ENCODE assay signal across 19 cellular contexts in genomic region chr2:96663177-96663576, GRCh38. TPM values are rescaled to one million over a fixed set of nuclear protein-coding genes. Genes with fewer than 3 reads are reported as not detected.
A peak's percentile ranks its signal among the peaks of the same experiment; 100 is the strongest.
DNase-seq lines count a peak whose midpoint lies in the region; ATAC-seq, FAIRE-seq and TF ChIP-seq lines count a peak whose summit lies in the region.
"Had no signal": no experiment of that assay in that cellular context is flagged by ENCODE, and none has a peak within 500 bp of the region (broad histone marks: within the 10 kb centered on the region; RNA-seq: fewer than 3 reads in every experiment).

No MANE protein-coding gene starts in this region.

- H3K4me1 Mint-ChIP-seq in Calu3 (ENCODE audit: low read depth, unreplicated experiment) (peaks cover 33% of the 10 kb centered on the region), neural progenitor cell (peaks cover 4% of the 10 kb centered on the region)
- H3K4me1 Mint-ChIP-seq: B cell, GM23338 had no signal

- intact Hi-C loops in Calu3 (cut with micrococcal nuclease; ENCODE audit: unreplicated experiment) (no loop called here), body of pancreas (cut with DNase I) (no loop called here)

- H3K9me3 Mint-ChIP-seq in Calu3 (ENCODE audit: low read depth, unreplicated experiment) = peaks cover 4% of the 10 kb centered on the region
- no peaks in the 10 kb centered on the region for H3K9me3 Mint-ChIP-seq in neural progenitor cell

- no peak overlapping the region for H3K9ac ChIP-seq in neural progenitor cell

- H3K27ac Mint-ChIP-seq in Calu3 (ENCODE audit: unreplicated experiment) = peak overlapping the region; percentile 79
- H3K27ac Mint-ChIP-seq in neural progenitor cell = peak overlapping the region; percentile 59
- H3K27ac Mint-ChIP-seq: B cell; CD4-positive, alpha-beta T cell; GM23338 had no signal

- H3K4me3 Mint-ChIP-seq in Calu3 (ENCODE audit: low read depth, unreplicated experiment) = no peak overlapping the region
- H3K4me3 Mint-ChIP-seq in neural progenitor cell = no peak overlapping the region
- H3K4me3 Mint-ChIP-seq: B cell; CD4-positive, alpha-beta T cell; GM23338 had no signal

- H3K36me3 ChIP-seq in body of pancreas (replicated peaks in 1 of 2; ENCODE audit: insufficient read depth in 1 of 2, low read depth in 2 of 2) = no peaks in the 10 kb centered on the region
- no peaks in the 10 kb centered on the region for H3K36me3 ChIP-seq in neural progenitor cell

- H2AFZ ChIP-seq in neural progenitor cell (replicated peaks) = no peak overlapping the region
- H2AFZ ChIP-seq: GM23338 had no signal

- no peak for TF ChIP-seq CTCF in Calu3 (IDR thresholded peaks at IDR 0.05; ENCODE audit: unreplicated experiment)
- peak in 4 of 7 experiments; percentile 31 to 50 (median 43) for TF ChIP-seq CTCF in body of pancreas (IDR thresholded peaks at IDR 0.05)
- no peak for TF ChIP-seq CTCF in neural progenitor cell (IDR thresholded peaks at IDR 0.05)

- H3K36me3 Mint-ChIP-seq in Calu3 (ENCODE audit: insufficient read depth, unreplicated experiment) = peaks cover 17% of the 10 kb centered on the region
- H3K36me3 Mint-ChIP-seq in neural progenitor cell = peaks cover 1% of the 10 kb centered on the region

- H3K4me1 ChIP-seq in body of pancreas = peaks cover 35% of the 10 kb centered on the region
- no peaks in the 10 kb centered on the region for H3K4me1 ChIP-seq in neural progenitor cell

- ATAC-seq in body of pancreas = peak; percentile 90
- no peak for ATAC-seq in GM19455 (IDR thresholded peaks at IDR 0.05; ENCODE audit: unreplicated experiment)
- ATAC-seq: GM23338, HepG2 had no signal

- no peak for DNase-seq in Calu3
- DNase-seq in HTR-8/SVneo (ENCODE audit: insufficient read length, low spot score) = no peak
- peak; percentile 86 to 94 (median 92) for DNase-seq in body of pancreas
- no peak for DNase-seq in neural progenitor cell (ENCODE audit: low spot score)
- DNase-seq in GDM1 (lab: John Stamatoyannopoulos, UW) = no peak
- no peak for DNase-seq in stimulated activated CD4-positive, alpha-beta T cell treated with anti-CD3 and anti-CD28 coated beads, Interleukin-1b, Interleukin-23, amount 100 ng/mL, for 48 hours
- DNase-seq in pons (ENCODE audit: low spot score) = no peak
- DNase-seq: C1 segment of cervical spinal cord; CD4-positive, alpha-beta T cell; DMS79; H7 had no signal

- no peaks in the 10 kb centered on the region for H3K79me2 ChIP-seq in neural progenitor cell (ENCODE audit: low read depth)

- H3K27me3 Mint-ChIP-seq in Calu3 (ENCODE audit: unreplicated experiment) (no peaks in the 10 kb centered on the region), neural progenitor cell (ENCODE audit: insufficient read depth, low read depth) (peaks cover 5% of the 10 kb centered on the region)
- H3K27me3 Mint-ChIP-seq: B cell had no signal

- H3K27me3 ChIP-seq in body of pancreas (no peaks in the 10 kb centered on the region), neural progenitor cell (no peaks in the 10 kb centered on the region)

- 20 to 26% methylated on average over 5 of the region's 5 CpGs for WGBS in body of pancreas, 2 donors

- H3K27ac ChIP-seq in body of pancreas = peak overlapping the region; percentile 68 to 80 (median 77)
- no peak overlapping the region for H3K27ac ChIP-seq in neural progenitor cell

- H3K9me3 ChIP-seq in body of pancreas = no peaks in the 10 kb centered on the region
- H3K9me3 ChIP-seq in neural progenitor cell (ENCODE audit: low read depth) = no peaks in the 10 kb centered on the region

- H3F3A ChIP-seq in neural progenitor cell (ENCODE audit: low read depth) = no peaks in the 10 kb centered on the region

- FAIRE-seq in HTR-8/SVneo (lab: Jason Lieb, UNC) = peak; percentile 33
- FAIRE-seq: A204.1, GM12891, HepG2 had no signal

- BruUV-seq in Calu3 (replicated peaks; lab: Mats Ljungman, UMichigan) = no TSS peak

- TF ChIP-seq POLR2A in body of pancreas (IDR thresholded peaks at IDR 0.05) = peak; percentile 18 to 63 (median 63)

- H3K4me2 ChIP-seq in neural progenitor cell = no peak overlapping the region
- H3K4me2 ChIP-seq: GM23338 had no signal

- no peak overlapping the region for H3K4me3 ChIP-seq in body of pancreas
- H3K4me3 ChIP-seq in neural progenitor cell = no peak overlapping the region
- H3K4me3 ChIP-seq: GM23338 had no signal

- CTCF ChIA-PET in Calu3 (lab: Charles Lee) = no interaction called here

- no peaks in the 10 kb centered on the region for H4K20me1 ChIP-seq in neural progenitor cell (ENCODE audit: low read depth)

RNA-seq across cellular contexts. Expression of gene FER1L5, which starts 20.6 kb away (rescaled TPM):
- total RNA-seq in Calu3 (2022) (not detected in 2 replicates), body of pancreas (1 to 10 TPM in 1 of 2 donors, under 1 TPM in 1; 0.78 to 3.6 TPM), neural progenitor cell (ENCODE audit: low replicate concordance) (1.2 and 1.7 TPM in 2 replicates)
- total RNA-seq: B cell; CD4-positive, alpha-beta T cell; G401; HT1080 had no signal

RNA-seq across cellular contexts. Expression of gene KANSL3, which starts 25.1 kb away (rescaled TPM):
- total RNA-seq in Calu3 (2022) (39.6 and 43.9 TPM in 2 replicates), body of pancreas (10 to 100 TPM; 36.6 to 50.4 TPM), neural progenitor cell (ENCODE audit: low replicate concordance) (32.9 and 44.3 TPM in 2 replicates)

Comparison
In these comparisons a context has a peak if more than half of its experiments do, and no peak if none do; other contexts are left out.
1. DNase-seq: peak in body of pancreas (4 of 4); none in Calu3 (single experiment), HTR-8/SVneo (single experiment), neural progenitor cell (single experiment), GDM1 (single experiment), stimulated activated CD4-positive, alpha-beta T cell treated with anti-CD3 and anti-CD28 coated beads, Interleukin-1b, Interleukin-23, amount 100 ng/mL, for 48 hours (single experiment) and pons (single experiment).
2. CTCF ChIP-seq: peak in body of pancreas (4 of 7); none in Calu3 (single experiment) and neural progenitor cell (single experiment).